ENCODE assay signal across 18 cellular contexts in genomic region chr20:710762-711120, GRCh38. TPM values are rescaled to one million over a fixed set of nuclear protein-coding genes. Genes with fewer than 3 reads are reported as not detected.
DNase-seq lines count a peak whose midpoint lies in the region; ATAC-seq and TF ChIP-seq lines count a peak whose summit lies in the region.
"Had no signal": no experiment of that assay in that cellular context is flagged by ENCODE, and none has a peak within 500 bp of the region (broad histone marks: within the 10 kb centered on the region; RNA-seq: fewer than 3 reads in every experiment).

No MANE protein-coding gene starts in this region.

- no peaks in the 10 kb centered on the region for H3K36me3 ChIP-seq in GM23338 (ENCODE audit: insufficient read depth)
- H3K36me3 ChIP-seq: BLaER1 had no signal

- H3K4me1 Mint-ChIP-seq in GM23338 (peaks cover 29% of the 10 kb centered on the region), brain (peaks cover 49% of the 10 kb centered on the region), progenitor cell of endocrine pancreas (ENCODE audit: low read depth) (peaks cover 8% of the 10 kb centered on the region)

- peaks cover 43% of the 10 kb centered on the region for H3K27me3 ChIP-seq in GM23338 (ENCODE audit: insufficient read depth)
- H3K27me3 ChIP-seq: BLaER1 had no signal

- H3K27me3 Mint-ChIP-seq in GM23338 (ENCODE audit: insufficient read depth, low read depth, poor library complexity), result peaks cover 25% of the 10 kb centered on the region
- H3K27me3 Mint-ChIP-seq in brain, result no peaks in the 10 kb centered on the region
- H3K27me3 Mint-ChIP-seq in progenitor cell of endocrine pancreas, result peaks cover 28% of the 10 kb centered on the region

- H3K27ac Mint-ChIP-seq in GM23338 (no peak overlapping the region), brain (peak overlapping the region; percentile 63 to 93 (median 85)), progenitor cell of endocrine pancreas (no peak overlapping the region)
- H3K27ac Mint-ChIP-seq: CD8-positive, alpha-beta T cell had no signal

- DNase-seq in GM23338 (ENCODE audit: low spot score), result peak; percentile 40
- DNase-seq in mesenteric fat pad (ENCODE audit: low spot score), result peak; percentile 88
- no peak for DNase-seq in progenitor cell of endocrine pancreas (ENCODE audit: low spot score, unreplicated experiment)
- no peak for DNase-seq in epidermal melanocyte (ENCODE audit: insufficient read length, low spot score)
- DNase-seq in effector CD4-positive, alpha-beta T cell, result no peak
- no peak for DNase-seq in NCI-H82 treated with DMSO at 0.1 percent for 48 hours (lab: John Stamatoyannopoulos, UW; ENCODE audit: unreplicated experiment)
- DNase-seq: Calu3; CD8-positive, alpha-beta T cell; GOT3; NCI-H146; NCI-H2029 treated with DMSO at 0.1 percent for 48 hours had no signal

- peaks cover 13% of the 10 kb centered on the region; the same call in 1 of the 2 replicates for H3K4me1 ChIP-seq in GM23338 (ENCODE audit: insufficient read depth)

- no peaks in the 10 kb centered on the region for H3F3A ChIP-seq in GM23338 (replicated peaks; ENCODE audit: low read depth)

- peaks cover 27% of the 10 kb centered on the region for H3K9me3 Mint-ChIP-seq in GM23338
- peaks cover 6 to 26% (median 15%) of the 10 kb centered on the region in 5 experiments for H3K9me3 Mint-ChIP-seq in brain
- H3K9me3 Mint-ChIP-seq in progenitor cell of endocrine pancreas (ENCODE audit: low read depth), result peaks cover 10% of the 10 kb centered on the region

- no peaks in the 10 kb centered on the region for H4K20me1 ChIP-seq in GM23338 (replicated peaks; ENCODE audit: insufficient read depth)
- H4K20me1 ChIP-seq: BLaER1 had no signal

- H3K4me3 ChIP-seq in GM23338, result peak overlapping the region; percentile 65; the same call in 1 of the 2 replicates
- H3K4me3 ChIP-seq: BLaER1 had no signal

- H3K4me3 Mint-ChIP-seq in GM23338, result peak overlapping the region; percentile 58
- peak overlapping the region in 4 of 5 experiments; percentile 48 to 75 (median 64) for H3K4me3 Mint-ChIP-seq in brain
- peak overlapping the region; percentile 44 for H3K4me3 Mint-ChIP-seq in progenitor cell of endocrine pancreas (ENCODE audit: low read depth)
- H3K4me3 Mint-ChIP-seq: CD8-positive, alpha-beta T cell had no signal

- peak overlapping the region; percentile 55; the same call in 1 of the 2 replicates for H3K4me2 ChIP-seq in GM23338
- H3K4me2 ChIP-seq: BLaER1 had no signal

- TF ChIP-seq CTCF in GM23338 (conservative IDR thresholded peaks at IDR 0.05; ENCODE audit: low read depth in 2 of 2), result no peak
- no peak for TF ChIP-seq CTCF in brain (conservative IDR thresholded peaks at IDR 0.05)
- no peak for TF ChIP-seq CTCF in progenitor cell of endocrine pancreas (IDR thresholded peaks at IDR 0.05; ENCODE audit: unreplicated experiment)

- no peak overlapping the region for H3K27ac ChIP-seq in GM23338 (ENCODE audit: low read depth)
- H3K27ac ChIP-seq: BLaER1 had no signal

- H3K36me3 Mint-ChIP-seq in GM23338 (ENCODE audit: low read depth), result peaks cover 15% of the 10 kb centered on the region
- H3K36me3 Mint-ChIP-seq in brain, result no peaks in the 10 kb centered on the region
- H3K36me3 Mint-ChIP-seq in progenitor cell of endocrine pancreas (ENCODE audit: insufficient read depth), result peaks cover 1% of the 10 kb centered on the region
- H3K36me3 Mint-ChIP-seq: CD8-positive, alpha-beta T cell had no signal

- no peak overlapping the region for H2AFZ ChIP-seq in GM23338

- no peaks in the 10 kb centered on the region for H3K9me2 ChIP-seq in GM23338 (ENCODE audit: insufficient read depth)

- H3K79me2 ChIP-seq in GM23338 (replicated peaks; ENCODE audit: insufficient read depth), result no peaks in the 10 kb centered on the region

- peak; percentile 37 for ATAC-seq in GM23338
- ATAC-seq: CD8-positive, alpha-beta T cell; Right ventricle myocardium inferior had no signal

TF ChIP-seq in GM23338, 12 proteins besides CTCF, POLR2A, EP300 and RAD21 (continues in another document):
- no peak for TF ChIP-seq ZNF462 (CRISPR knock-in tag; IDR thresholded peaks at IDR 0.05)
- TF ChIP-seq NANOG (IDR thresholded peaks at IDR 0.05; ENCODE audit: borderline replicate concordance), result no peak
- no peak for TF ChIP-seq EZH2 (IDR thresholded peaks at IDR 0.05; ENCODE audit: low read depth, unreplicated experiment)
- no peak for TF ChIP-seq CREB1 (CRISPR knock-in tag; IDR thresholded peaks at IDR 0.05; ENCODE audit: low read depth)
- TF ChIP-seq POLR2AphosphoS5 (IDR thresholded peaks at IDR 0.05; ENCODE audit: low read depth), result no peak
- TF ChIP-seq STAT1 (IDR thresholded peaks at IDR 0.05; ENCODE audit: unreplicated experiment), result no peak
- TF ChIP-seq EZH2phosphoT487 (IDR thresholded peaks at IDR 0.05; ENCODE audit: unreplicated experiment), result no peak

RNA-seq across cellular contexts. Expression of gene SCRT2, which starts 35.1 kb away (rescaled TPM):
- 0.31 and 0.35 TPM in 2 replicates for total RNA-seq in GM23338 (2014; rRNA removed; shearing (Covaris generic))
- polyA plus RNA-seq in GM23338 (2016; fragmentation: Nextera tagmentation; extraction: Ambion mirVana), result 0.28 TPM in 1 of 2 replicates, not detected in the other
- 0.98 TPM for polyA plus RNA-seq in brain (ENCODE audit: insufficient read depth, low read depth, low replicate concordance)
- total RNA-seq in mesenteric fat pad, result not detected
- not detected in 2 replicates for total RNA-seq in progenitor cell of endocrine pancreas
- total RNA-seq: Calu3; CD8-positive, alpha-beta T cell; LHCN-M2; NCI-H460; OCI-LY7; Right ventricle myocardium inferior had no signal

RNA-seq across cellular contexts. Expression of gene SLC52A3, which starts 57.6 kb away (rescaled TPM):
- total RNA-seq in GM23338 (2014; rRNA removed; shearing (Covaris generic)), result 3.6 and 4.5 TPM in 2 replicates
- polyA plus RNA-seq in GM23338 (2016; fragmentation: Nextera tagmentation; extraction: Ambion mirVana) (2.3 and 2.5 TPM in 2 replicates), brain (ENCODE audit: insufficient read depth, low read depth, low replicate concordance) (7.4 TPM)
- total RNA-seq in mesenteric fat pad (2.2 TPM), progenitor cell of endocrine pancreas (0.38 and 0.44 TPM in 2 replicates)
- total RNA-seq: A673; CD8-positive, alpha-beta T cell; LHCN-M2; OCI-LY7 had no signal

RNA-seq across cellular contexts. Expression of gene SRXN1, which starts 57.7 kb away (rescaled TPM):
- 18.6 and 26.6 TPM in 2 replicates for total RNA-seq in GM23338 (2014; rRNA removed; shearing (Covaris generic))
- 8.0 and 8.4 TPM in 2 replicates for polyA plus RNA-seq in GM23338 (2016; fragmentation: Nextera tagmentation; extraction: Ambion mirVana)
- 7.4 TPM for polyA plus RNA-seq in brain (ENCODE audit: insufficient read depth, low read depth, low replicate concordance)
- total RNA-seq in mesenteric fat pad, result 41.5 TPM
- 12.0 and 13.8 TPM in 2 replicates for total RNA-seq in progenitor cell of endocrine pancreas

Comparison
In these comparisons a context has a peak if more than half of its experiments do, and no peak if none do; other contexts are left out.
1. DNase-seq: peak in GM23338 (single experiment) and mesenteric fat pad (single experiment); none in progenitor cell of endocrine pancreas (single experiment), epidermal melanocyte (single experiment), effector CD4-positive, alpha-beta T cell (single experiment) and NCI-H82 treated with DMSO at 0.1 percent for 48 hours (single experiment).
2. H3K27ac Mint-ChIP-seq: peak in brain (5 of 5); none in GM23338 (single experiment) and progenitor cell of endocrine pancreas (single experiment).
3. Peak in every context shown above with its lines, with median percentiles within 50 percentile points of each other: H3K4me3 Mint-ChIP-seq.